10 cellular contexts compared by ENCODE assay signal in genomic region chr13:110812111-110812868, GRCh38.
A peak's percentile ranks its signal among the peaks of the same experiment; 100 is the strongest.
DNase-seq lines count a peak whose midpoint lies in the region; ATAC-seq and TF ChIP-seq lines count a peak whose summit lies in the region.
"Had no signal": no experiment of that assay in that cellular context is flagged by ENCODE, and none has a peak within 500 bp of the region (broad histone marks: within the 10 kb centered on the region; RNA-seq: fewer than 3 reads in every experiment).

No MANE protein-coding gene starts in this region.

- H3K36me3 Mint-ChIP-seq in neural progenitor cell, result peaks cover 2% of the 10 kb centered on the region

- H3K27ac ChIP-seq in neural progenitor cell, result no peak overlapping the region
- H3K27ac ChIP-seq: SK-N-MC had no signal

- H3F3A ChIP-seq in neural progenitor cell (ENCODE audit: low read depth), result no peaks in the 10 kb centered on the region

- ATAC-seq in HG03196 (IDR thresholded peaks at IDR 0.05; ENCODE audit: unreplicated experiment), result no peak
- ATAC-seq in GM21360 (IDR thresholded peaks at IDR 0.05; ENCODE audit: unreplicated experiment), result no peak

- in situ Hi-C loops in astrocyte of the cerebellum (cut with HindIII; ENCODE audit: low sequenced_read_pairs), result loop anchor here (5.0 to 25.0 kb wide), 2 partner anchors 55 to 200 kb away; partner anchors contain the start of gene NAXD

- H3K9me3 Mint-ChIP-seq in neural progenitor cell, result peaks cover 5% of the 10 kb centered on the region
- H3K9me3 Mint-ChIP-seq: activated T-helper 2 cell treated with anti-CD3 and anti-CD28 coated beads, Interferon-gamma antibody, Interleukin-2, Interleukin-4, amounts not matched to agents 10 μg/mL and 5 μg/mL and 100 μg/mL, durations not matched to agents 14 hours and 24 hours and 36 hours had no signal

- DNase-seq in H7 (peak; percentile 90), astrocyte of the cerebellum (ENCODE audit: low read depth) (no peak), iPS-NIHi11 (ENCODE audit: low spot score) (peak; percentile 43), glomerular visceral epithelial cell (ENCODE audit: extremely low spot score) (no peak), neural progenitor cell (ENCODE audit: low spot score) (no peak)

- no peak overlapping the region for H2AFZ ChIP-seq in neural progenitor cell (replicated peaks)

- H3K79me2 ChIP-seq in neural progenitor cell (ENCODE audit: low read depth), result no peaks in the 10 kb centered on the region

- H3K4me3 ChIP-seq in H7 (ENCODE audit: insufficient read depth, low read depth, low read length), result peak overlapping the region; percentile 39
- H3K4me3 ChIP-seq in astrocyte of the cerebellum (ENCODE audit: low read depth, low read length), result peak overlapping the region; percentile 30
- H3K4me3 ChIP-seq in skeletal muscle satellite cell (ENCODE audit: low read length), result peak overlapping the region; percentile 65
- no peak overlapping the region for H3K4me3 ChIP-seq in neural progenitor cell
- H3K4me3 ChIP-seq: SK-N-MC had no signal

- H3K4me3 Mint-ChIP-seq in neural progenitor cell, result no peak overlapping the region

- H3K9ac ChIP-seq in skeletal muscle satellite cell (ENCODE audit: low read depth, low read length), result peak overlapping the region; percentile 39
- H3K9ac ChIP-seq in neural progenitor cell, result no peak overlapping the region

- peaks cover 7% of the 10 kb centered on the region for H3K27me3 Mint-ChIP-seq in neural progenitor cell (ENCODE audit: insufficient read depth, low read depth)

- H3K4me2 ChIP-seq in skeletal muscle satellite cell (ENCODE audit: low read length) (peak overlapping the region; percentile 94), neural progenitor cell (no peak overlapping the region)

- H3K4me1 ChIP-seq in skeletal muscle satellite cell (ENCODE audit: control insufficient read depth, insufficient read depth, low read length) (peaks cover 8% of the 10 kb centered on the region), neural progenitor cell (no peaks in the 10 kb centered on the region)

- H3K27ac Mint-ChIP-seq in neural progenitor cell, result no peak overlapping the region
- H3K27ac Mint-ChIP-seq: activated T-helper 2 cell treated with anti-CD3 and anti-CD28 coated beads, Interferon-gamma antibody, Interleukin-2, Interleukin-4, amounts not matched to agents 10 μg/mL and 5 μg/mL and 100 μg/mL, durations not matched to agents 14 hours and 24 hours and 36 hours had no signal

- no peaks in the 10 kb centered on the region for H4K20me1 ChIP-seq in neural progenitor cell (ENCODE audit: low read depth)

- H3K27me3 ChIP-seq in H7 (ENCODE audit: control insufficient read depth, insufficient read depth, low read length) (peaks cover 26% of the 10 kb centered on the region), skeletal muscle satellite cell (ENCODE audit: control insufficient read depth, insufficient read depth, low read length) (peaks cover 39% of the 10 kb centered on the region), neural progenitor cell (peaks cover 21% of the 10 kb centered on the region)

- H3K36me3 ChIP-seq in H7 (replicated peaks; ENCODE audit: control insufficient read depth, insufficient read depth, low read length) (no peaks in the 10 kb centered on the region), skeletal muscle satellite cell (ENCODE audit: insufficient read depth, low read length) (no peaks in the 10 kb centered on the region), neural progenitor cell (no peaks in the 10 kb centered on the region)

- H3K4me1 Mint-ChIP-seq in neural progenitor cell, result peaks cover 20% of the 10 kb centered on the region

- no peaks in the 10 kb centered on the region for H3K9me3 ChIP-seq in skeletal muscle satellite cell (replicated peaks; ENCODE audit: low read length)
- H3K9me3 ChIP-seq in neural progenitor cell (ENCODE audit: low read depth), result no peaks in the 10 kb centered on the region

- TF ChIP-seq CTCF in astrocyte of the cerebellum (IDR thresholded peaks at IDR 0.05; ENCODE audit: low read depth, low read length, missing control alignments), result peak; percentile 10
- no peak for TF ChIP-seq CTCF in neural progenitor cell (IDR thresholded peaks at IDR 0.05)

Comparison
In these comparisons a context has a peak if more than half of its experiments do, and no peak if none do; other contexts are left out.
1. DNase-seq: peak in H7 (single experiment) and iPS-NIHi11 (single experiment); none in astrocyte of the cerebellum (single experiment), glomerular visceral epithelial cell (single experiment) and neural progenitor cell (single experiment).